ENCODE assay signal across 8 cellular contexts in genomic region chr6:293185-294174, GRCh38.
DNase-seq lines count a peak whose midpoint lies in the region; ATAC-seq and TF ChIP-seq lines count a peak whose summit lies in the region.

No MANE protein-coding gene starts in this region.

- H4K20me1 ChIP-seq in DND-41 (ENCODE audit: insufficient read depth, low read length), result no peaks in the 10 kb centered on the region

- H2AFZ ChIP-seq in DND-41 (ENCODE audit: low read depth, low read length), result peak overlapping the region; percentile 76

- DNase-seq in DND-41, result no peak
- no peak for DNase-seq in RWPE2 (ENCODE audit: low spot score)
- DNase-seq in caudate nucleus (lab: John Stamatoyannopoulos, UW), result no peak
- peak in 1 of 2 donors; percentile 4 for DNase-seq in memory B cell (ENCODE audit: low spot score in 2 of 2)
- DNase-seq in hippocampal formation (lab: John Stamatoyannopoulos, UW), result no peak
- DNase-seq in KG1 (lab: John Stamatoyannopoulos, UW), result no peak

- H3K27ac ChIP-seq in DND-41 (ENCODE audit: low read length) (peak overlapping the region; percentile 84), RWPE2 (ENCODE audit: poor library complexity, severe bottlenecking) (peak overlapping the region; percentile 73), caudate nucleus (ENCODE audit: low read depth, low read length) (peak overlapping the region; percentile 92)

- peak overlapping the region; percentile 99 for H3K4me3 Mint-ChIP-seq in memory B cell
- peak overlapping the region; percentile 90 for H3K4me3 Mint-ChIP-seq in stimulated activated memory B cell treated with anti-CD40 and anti-IgM and Interleukin-4, amounts not matched to agents 10 μg/mL and 1 μg/mL and 100 μg/mL, for 72 hours

- no peaks in the 10 kb centered on the region for H3K9me3 ChIP-seq in DND-41 (ENCODE audit: insufficient read depth, low read length, severe bottlenecking)
- no peaks in the 10 kb centered on the region for H3K9me3 ChIP-seq in RWPE2 (ENCODE audit: severe bottlenecking)

- H3K27me3 ChIP-seq in DND-41 (ENCODE audit: insufficient read depth, low read length, poor library complexity) (no peaks in the 10 kb centered on the region), RWPE2 (ENCODE audit: insufficient read depth, poor library complexity, severe bottlenecking) (no peaks in the 10 kb centered on the region)

- H3K36me3 ChIP-seq in DND-41 (ENCODE audit: insufficient read depth, low read length) (no peaks in the 10 kb centered on the region), RWPE2 (ENCODE audit: low read depth) (no peaks in the 10 kb centered on the region)

- H3K9me3 Mint-ChIP-seq in memory B cell, result peaks cover 3% of the 10 kb centered on the region
- H3K9me3 Mint-ChIP-seq in stimulated activated memory B cell treated with anti-CD40 and anti-IgM and Interleukin-4, amounts not matched to agents 10 μg/mL and 1 μg/mL and 100 μg/mL, for 72 hours, result no peaks in the 10 kb centered on the region

- H3K4me3 ChIP-seq in DND-41 (ENCODE audit: low read depth in 1 of 2, low read length in 2 of 2) (peak overlapping the region; percentile 43 to 67), RWPE2 (ENCODE audit: severe bottlenecking) (peak overlapping the region; percentile 50)

- H3K4me2 ChIP-seq in DND-41 (ENCODE audit: insufficient read depth, low read length), result peak overlapping the region; percentile 82

- peaks cover 60% of the 10 kb centered on the region for H3K4me1 Mint-ChIP-seq in memory B cell
- H3K4me1 Mint-ChIP-seq in stimulated activated memory B cell treated with anti-CD40 and anti-IgM and Interleukin-4, amounts not matched to agents 10 μg/mL and 1 μg/mL and 100 μg/mL, for 72 hours, result peaks cover 50% of the 10 kb centered on the region

- H3K79me2 ChIP-seq in DND-41 (ENCODE audit: insufficient read depth, low read length), result peaks cover 14% of the 10 kb centered on the region

- no peaks in the 10 kb centered on the region for H3K27me3 Mint-ChIP-seq in memory B cell
- H3K27me3 Mint-ChIP-seq in stimulated activated memory B cell treated with anti-CD40 and anti-IgM and Interleukin-4, amounts not matched to agents 10 μg/mL and 1 μg/mL and 100 μg/mL, for 72 hours, result no peaks in the 10 kb centered on the region

- peak overlapping the region; percentile 69 for H3K9ac ChIP-seq in DND-41 (ENCODE audit: low read depth, low read length)

- no peak for TF ChIP-seq CTCF in DND-41 (IDR thresholded peaks at IDR 0.05; ENCODE audit: borderline replicate concordance, extremely low read depth, low read length, poor library complexity, severe bottlenecking)
- TF ChIP-seq CTCF in RWPE2 (IDR thresholded peaks at IDR 0.05; ENCODE audit: poor library complexity, severe bottlenecking), result no peak

- peaks cover 29% of the 10 kb centered on the region for H3K4me1 ChIP-seq in DND-41 (ENCODE audit: insufficient read depth, low read length)
- peaks cover 3% of the 10 kb centered on the region for H3K4me1 ChIP-seq in RWPE2 (ENCODE audit: insufficient read depth, poor library complexity, severe bottlenecking)

- H3K36me3 Mint-ChIP-seq in memory B cell, result peaks cover 4% of the 10 kb centered on the region
- peaks cover 10% of the 10 kb centered on the region for H3K36me3 Mint-ChIP-seq in stimulated activated memory B cell treated with anti-CD40 and anti-IgM and Interleukin-4, amounts not matched to agents 10 μg/mL and 1 μg/mL and 100 μg/mL, for 72 hours

- H3K27ac Mint-ChIP-seq in memory B cell, result no peak overlapping the region
- H3K27ac Mint-ChIP-seq in stimulated activated memory B cell treated with anti-CD40 and anti-IgM and Interleukin-4, amounts not matched to agents 10 μg/mL and 1 μg/mL and 100 μg/mL, for 72 hours, result no peak overlapping the region

- ATAC-seq in DND-41 (ENCODE audit: insufficient read depth, low read depth) (no peak), RWPE2 (ENCODE audit: low read depth) (no peak), memory B cell (ENCODE audit: low read depth) (no peak), GM19395 (IDR thresholded peaks at IDR 0.05; ENCODE audit: unreplicated experiment) (no peak)
- ATAC-seq in stimulated activated memory B cell treated with anti-CD40 and anti-IgM and Interleukin-4, amounts not matched to agents 10 μg/mL and 1 μg/mL and 100 μg/mL, for 72 hours, result no peak
